1 cellular context compared by ENCODE assay signal in genomic region chr14:89351364-89351957, GRCh38.
A peak's percentile ranks its signal among the peaks of the same experiment; 100 is the strongest.
TF ChIP-seq lines count a peak whose summit lies in the region.

No MANE protein-coding gene starts in this region.

TF ChIP-seq in HepG2, 621 proteins besides CTCF, POLR2A, EP300 and RAD21 (continued from another document and continues in another):
- TF ChIP-seq ZNF142 (CRISPR knock-in tag; IDR thresholded peaks at IDR 0.05): no peak
- no peak for TF ChIP-seq ZNF776 (CRISPR knock-in tag; IDR thresholded peaks at IDR 0.05)
- TF ChIP-seq ZNF788 (CRISPR knock-in tag; IDR thresholded peaks at IDR 0.05; ENCODE audit: borderline replicate concordance): peak; percentile 81; the same call in 1 of the 2 replicates
- no peak; the same call in 1 of the 2 replicates for TF ChIP-seq ZNF430 (CRISPR knock-in tag; IDR thresholded peaks at IDR 0.05)
- peak; percentile 94 for TF ChIP-seq NR2F2 (IDR thresholded peaks at IDR 0.05; ENCODE audit: borderline replicate concordance, low read depth)
- peak; percentile 86; the same call in 1 of the 2 replicates for TF ChIP-seq MLX (CRISPR knock-in tag; IDR thresholded peaks at IDR 0.05)
- TF ChIP-seq ZNF839 (CRISPR knock-in tag; IDR thresholded peaks at IDR 0.05; ENCODE audit: borderline replicate concordance): no peak
- no peak for TF ChIP-seq KIAA2018 (CRISPR knock-in tag; IDR thresholded peaks at IDR 0.05; ENCODE audit: borderline replicate concordance)
- peak; percentile 43; the same call in 1 of the 2 replicates for TF ChIP-seq ZNF275 (CRISPR knock-in tag; IDR thresholded peaks at IDR 0.05; ENCODE audit: borderline replicate concordance)
- no peak for TF ChIP-seq AGO1 (IDR thresholded peaks at IDR 0.05; ENCODE audit: low read depth, low read length, poor library complexity, severe bottlenecking)
- 0 out of 2 replicates have a peak, but pooled peaks have one; percentile 30 for TF ChIP-seq SIX4 (CRISPR knock-in tag; IDR thresholded peaks at IDR 0.05)
- TF ChIP-seq ZNF24 (IDR thresholded peaks at IDR 0.05): peak; percentile 51; the same call in 1 of the 2 replicates
- TF ChIP-seq TGIF2 (CRISPR knock-in tag; IDR thresholded peaks at IDR 0.05): no peak
- TF ChIP-seq ZNF770 (CRISPR knock-in tag; IDR thresholded peaks at IDR 0.05): peak; percentile 35; the same call in 1 of the 2 replicates
- TF ChIP-seq ZNF367 (CRISPR knock-in tag; IDR thresholded peaks at IDR 0.05; ENCODE audit: borderline replicate concordance): no peak
- peak; percentile 51; the same call in 1 of the 2 replicates for TF ChIP-seq IKZF5 (CRISPR knock-in tag; IDR thresholded peaks at IDR 0.05)
- TF ChIP-seq HBP1 (CRISPR knock-in tag; IDR thresholded peaks at IDR 0.05; ENCODE audit: low read depth): no peak
- no peak for TF ChIP-seq ZNF629 (CRISPR knock-in tag; conservative IDR thresholded peaks at IDR 0.05)
- 0 out of 2 replicates have a peak, but pooled peaks have one; percentile 33 for TF ChIP-seq AKAP8 (CRISPR knock-in tag; IDR thresholded peaks at IDR 0.05)
- peak; percentile 97 for TF ChIP-seq GATA4 (IDR thresholded peaks at IDR 0.05; ENCODE audit: borderline replicate concordance, low read depth)
- peak; percentile 78 for TF ChIP-seq HOMEZ (CRISPR knock-in tag; IDR thresholded peaks at IDR 0.05; ENCODE audit: low read depth)
- no peak for TF ChIP-seq POLR2AphosphoS5 (IDR thresholded peaks at IDR 0.05; ENCODE audit: low read depth, low read length)
- TF ChIP-seq PITX1 (CRISPR knock-in tag; IDR thresholded peaks at IDR 0.05): peak; percentile 92
- no peak; the same call in 1 of the 2 replicates for TF ChIP-seq ZNF280D (CRISPR knock-in tag; IDR thresholded peaks at IDR 0.05)
- no peak for TF ChIP-seq ZNF101 (CRISPR knock-in tag; IDR thresholded peaks at IDR 0.05; ENCODE audit: borderline replicate concordance, low read depth)
